In the genomic region with DNA sequence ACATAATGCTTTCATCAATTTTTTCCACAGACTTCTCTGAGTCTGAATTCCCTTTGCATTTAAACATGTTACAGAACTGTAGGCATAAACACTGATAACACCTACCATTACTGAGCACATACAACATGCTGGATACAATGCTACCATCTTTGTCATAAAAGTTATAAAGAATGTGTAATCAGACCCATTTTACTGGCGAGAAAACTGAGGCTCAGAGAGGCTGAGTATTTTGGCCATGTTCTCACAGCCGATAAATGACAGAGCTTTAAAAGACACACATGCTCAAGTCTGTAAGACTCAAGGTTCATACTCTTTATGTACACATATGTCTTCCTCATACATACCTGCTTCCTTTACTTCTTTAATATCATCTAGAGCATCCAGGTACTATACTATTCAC, we compare ENCODE assay signal across 15 cellular contexts. TPM values are rescaled to one million over a fixed set of nuclear protein-coding genes. Genes with fewer than 3 reads are reported as not detected.
A peak's percentile ranks its signal among the peaks of the same experiment; 100 is the strongest.
DNase-seq lines count a peak whose midpoint lies in the region; ATAC-seq, FAIRE-seq and TF ChIP-seq lines count a peak whose summit lies in the region.
"Had no signal": no experiment of that assay in that cellular context is flagged by ENCODE, and none has a peak within 500 bp of the region (broad histone marks: within the 10 kb centered on the region; RNA-seq: fewer than 3 reads in every experiment).

No MANE protein-coding gene starts in this region.

- H3K36me3 ChIP-seq in SU-DHL-6 (ENCODE audit: low read length) (no peaks in the 10 kb centered on the region), endodermal cell (ENCODE audit: control insufficient read depth, insufficient read depth, low read length) (no peaks in the 10 kb centered on the region), trophoblast cell (ENCODE audit: control insufficient read depth in 1 of 2, insufficient read depth in 2 of 2, low read length in 2 of 2) (no peaks in the 10 kb centered on the region), aorta (ENCODE audit: control insufficient read depth in 1 of 2, insufficient read depth in 2 of 2, low read length in 1 of 2) (no peaks in the 10 kb centered on the region)
- H3K36me3 ChIP-seq: heart left ventricle, transverse colon had no signal

- no peak overlapping the region for H2AK5ac ChIP-seq in trophoblast cell (ENCODE audit: low read length)

- no peak overlapping the region for H4K8ac ChIP-seq in trophoblast cell (ENCODE audit: low read depth, low read length)

- no peak for ATAC-seq in activated CD8-positive, alpha-beta memory T cell treated with anti-CD3 and anti-CD28 coated beads, Interleukin-2, amount 10 ng/mL, durations not matched to agents 7 days and 5 days
- ATAC-seq in aorta (ENCODE audit: low FRiP score), result no peak
- ATAC-seq: body of pancreas, heart left ventricle, left ventricle myocardium superior had no signal

- no peaks in the 10 kb centered on the region for H3K9me2 ChIP-seq in SU-DHL-6 (replicated peaks; ENCODE audit: insufficient read depth, low read length)

- H3K4ac ChIP-seq in trophoblast cell (ENCODE audit: low read depth, low read length), result peak overlapping the region; percentile 93

- no peak for FAIRE-seq in H54 (lab: Jason Lieb, UNC)

- no peak overlapping the region for H4K12ac ChIP-seq in trophoblast cell (ENCODE audit: low read depth, low read length)

- 95 to 100% methylated on average over 2 of the region's 2 CpGs for WGBS in endodermal cell (ENCODE audit: insufficient coverage in 1 of 2, insufficient read length in 1 of 2), 2 experiments
- WGBS in trophoblast cell (ENCODE audit: extremely low coverage, insufficient coverage, insufficient read length), result no CpG with 5 or more reads among the region's 2 CpGs
- 97 to 98% methylated on average over 2 of the region's 2 CpGs for WGBS in aorta, 2 donors

- no peak overlapping the region for H4K91ac ChIP-seq in trophoblast cell (ENCODE audit: low read depth, low read length)

- no peaks in the 10 kb centered on the region for H3K9me3 ChIP-seq in SU-DHL-6 (ENCODE audit: insufficient read depth, low read length)
- no peaks in the 10 kb centered on the region for H3K9me3 ChIP-seq in endodermal cell (ENCODE audit: control insufficient read depth, low read length)
- H3K9me3 ChIP-seq in trophoblast cell (ENCODE audit: insufficient read depth, low read depth, low read length), result no peaks in the 10 kb centered on the region
- no peaks in the 10 kb centered on the region for H3K9me3 ChIP-seq in aorta (ENCODE audit: control insufficient read depth, low read length)
- H3K9me3 ChIP-seq: body of pancreas, heart left ventricle, transverse colon had no signal

- H3K9ac ChIP-seq in SU-DHL-6 (ENCODE audit: low read length) (peak overlapping the region; percentile 89), endodermal cell (ENCODE audit: extremely low read depth, low read length, poor library complexity, severe bottlenecking) (no peak overlapping the region), trophoblast cell (ENCODE audit: low read length) (no peak overlapping the region)
- H3K9ac ChIP-seq: parathyroid adenoma had no signal

- intact Hi-C loops in aorta (cut with DNase I), result loop anchor here in 1 of 2 donors (5.0 kb wide), 1 partner anchor 54 kb away; no protein-coding TSS in a partner anchor

- H3K18ac ChIP-seq in trophoblast cell (ENCODE audit: low read length), result no peak overlapping the region

- H3K27ac ChIP-seq in SU-DHL-6 (ENCODE audit: low read depth, low read length), result peak overlapping the region; percentile 88
- no peak overlapping the region for H3K27ac ChIP-seq in endodermal cell (ENCODE audit: low read depth, low read length)
- no peak overlapping the region for H3K27ac ChIP-seq in trophoblast cell (ENCODE audit: low read depth, low read length)
- no peak overlapping the region for H3K27ac ChIP-seq in aorta (ENCODE audit: low read depth in 1 of 2, low read length in 2 of 2)
- H3K27ac ChIP-seq: body of pancreas, heart left ventricle, parathyroid adenoma, transverse colon had no signal

- no peak overlapping the region for H2BK120ac ChIP-seq in trophoblast cell (ENCODE audit: insufficient read depth, low read length, poor library complexity)

- H3K36me3 Mint-ChIP-seq in activated CD8-positive, alpha-beta memory T cell treated with anti-CD3 and anti-CD28 coated beads, Interleukin-2, amount 10 ng/mL, durations not matched to agents 7 days and 5 days, result peaks cover 31% of the 10 kb centered on the region
- H3K36me3 Mint-ChIP-seq in endodermal cell (ENCODE audit: low read depth), result peaks cover 16% of the 10 kb centered on the region

- peaks cover 7% of the 10 kb centered on the region for H3K79me1 ChIP-seq in trophoblast cell (ENCODE audit: low read length)

- peaks cover 7% of the 10 kb centered on the region for H3K27me3 Mint-ChIP-seq in activated CD8-positive, alpha-beta memory T cell treated with anti-CD3 and anti-CD28 coated beads, Interleukin-2, amount 10 ng/mL, durations not matched to agents 7 days and 5 days
- peaks cover 7% of the 10 kb centered on the region for H3K27me3 Mint-ChIP-seq in endodermal cell (ENCODE audit: insufficient read depth)

- peak overlapping the region; percentile 42 for H3K4me3 Mint-ChIP-seq in activated CD8-positive, alpha-beta memory T cell treated with anti-CD3 and anti-CD28 coated beads, Interleukin-2, amount 10 ng/mL, durations not matched to agents 7 days and 5 days
- H3K4me3 Mint-ChIP-seq in endodermal cell, result peak overlapping the region; percentile 95

- no peak overlapping the region for H3K27ac Mint-ChIP-seq in activated CD8-positive, alpha-beta memory T cell treated with anti-CD3 and anti-CD28 coated beads, Interleukin-2, amount 10 ng/mL, durations not matched to agents 7 days and 5 days
- no peak overlapping the region for H3K27ac Mint-ChIP-seq in endodermal cell

- H3K79me2 ChIP-seq in SU-DHL-6 (ENCODE audit: insufficient read depth, low read length) (peaks cover 75% of the 10 kb centered on the region), trophoblast cell (ENCODE audit: control insufficient read depth, insufficient read depth, low read length, poor library complexity) (peaks cover 14% of the 10 kb centered on the region)

- peaks cover 53% of the 10 kb centered on the region for H3F3A ChIP-seq in SU-DHL-6 (ENCODE audit: insufficient read depth)

- H3K4me2 ChIP-seq in SU-DHL-6 (ENCODE audit: low read depth, low read length, poor library complexity, severe bottlenecking), result peak overlapping the region; percentile 63
- no peak overlapping the region for H3K4me2 ChIP-seq in trophoblast cell (ENCODE audit: low read length)

- TF ChIP-seq CTCF in SU-DHL-6 (IDR thresholded peaks at IDR 0.05; ENCODE audit: insufficient read depth, low read length, poor library complexity, severe bottlenecking) (no peak), endodermal cell (conservative IDR thresholded peaks at IDR 0.05) (no peak)

- H3K4me1 ChIP-seq in endodermal cell (ENCODE audit: control insufficient read depth, insufficient read depth, low read length) (no peaks in the 10 kb centered on the region), trophoblast cell (ENCODE audit: control insufficient read depth in 1 of 2, insufficient read depth in 2 of 2, low read length in 2 of 2) (peaks cover 0 to 2% of the 10 kb centered on the region in 2 experiments), aorta (ENCODE audit: control insufficient read depth in 1 of 2, insufficient read depth in 2 of 2, low read length in 2 of 2) (no peaks in the 10 kb centered on the region)
- H3K4me1 ChIP-seq: parathyroid adenoma had no signal

- H3K9me3 Mint-ChIP-seq in activated CD8-positive, alpha-beta memory T cell treated with anti-CD3 and anti-CD28 coated beads, Interleukin-2, amount 10 ng/mL, durations not matched to agents 7 days and 5 days (ENCODE audit: low read depth), result no peaks in the 10 kb centered on the region
- H3K9me3 Mint-ChIP-seq in endodermal cell, result no peaks in the 10 kb centered on the region

- no peak overlapping the region for H2BK12ac ChIP-seq in trophoblast cell (ENCODE audit: low read length)

- in situ Hi-C loops in ACHN (cut with HindIII; ENCODE audit: low pct_ligation_motif_present, low pct_unique_long_range_greater_than_20kb, low sequenced_read_pairs), result no loop called here

- peaks cover 4% of the 10 kb centered on the region; the same call in 1 of the 2 replicates for H4K20me1 ChIP-seq in SU-DHL-6 (ENCODE audit: low read depth, low read length)

- no peak overlapping the region for H2BK5ac ChIP-seq in trophoblast cell (ENCODE audit: low read depth, low read length, poor library complexity)

- peaks cover 46% of the 10 kb centered on the region for H3K4me1 Mint-ChIP-seq in activated CD8-positive, alpha-beta memory T cell treated with anti-CD3 and anti-CD28 coated beads, Interleukin-2, amount 10 ng/mL, durations not matched to agents 7 days and 5 days
- H3K4me1 Mint-ChIP-seq in endodermal cell, result peaks cover 15% of the 10 kb centered on the region

- H3K23ac ChIP-seq in trophoblast cell (ENCODE audit: low read length), result no peak overlapping the region

- DNase-seq in activated CD8-positive, alpha-beta memory T cell treated with anti-CD3 and anti-CD28 coated beads, Interleukin-2, amount 10 ng/mL, durations not matched to agents 7 days and 5 days, result no peak
- DNase-seq in activated CD8-positive, alpha-beta memory T cell treated with anti-CD3 and anti-CD28 coated beads, Interleukin-2, amount 50 U/mL, for 48 hours, result no peak
- no peak for DNase-seq in endodermal cell
- no peak for DNase-seq in trophoblast cell
- no peak for DNase-seq in aorta
- DNase-seq in ACHN, result no peak
- no peak for DNase-seq in H54 (ENCODE audit: insufficient read length, low spot score)
- DNase-seq: activated CD8-positive, alpha-beta memory T cell treated with anti-CD3 and anti-CD28 coated beads for 24 hours; body of pancreas; H7; heart left ventricle; left ventricle myocardium superior; transverse colon had no signal

- no peak for TF ChIP-seq POLR2A in H54 (IDR thresholded peaks at IDR 0.05; ENCODE audit: low read depth, low read length)

- H2AFZ ChIP-seq in SU-DHL-6 (ENCODE audit: low read depth, low read length, severe bottlenecking) (no peak overlapping the region), trophoblast cell (ENCODE audit: insufficient read depth, low read length, poor library complexity) (no peak overlapping the region)
- H2AFZ ChIP-seq: parathyroid adenoma had no signal

- peak overlapping the region; percentile 69 for H3K4me3 ChIP-seq in SU-DHL-6 (ENCODE audit: insufficient read depth, low read length, poor library complexity, severe bottlenecking)
- H3K4me3 ChIP-seq in endodermal cell (ENCODE audit: low read length), result peak overlapping the region; percentile 49
- H3K4me3 ChIP-seq in trophoblast cell (ENCODE audit: low read depth, low read length), result no peak overlapping the region
- no peak overlapping the region for H3K4me3 ChIP-seq in aorta (ENCODE audit: low read length in 2 of 2)
- H3K4me3 ChIP-seq: body of pancreas, transverse colon had no signal

- CTCF ChIA-PET in activated CD8-positive, alpha-beta memory T cell treated with anti-CD3 and anti-CD28 coated beads, Interleukin-2, amount 10 ng/mL, durations not matched to agents 7 days and 5 days (lab: Charles Lee), result interaction anchor here (1.0 to 1.4 kb wide), 5 partner anchors 11 to 99 kb away, joined by 3 read pairs; no protein-coding TSS in a partner anchor

- H3K27me3 ChIP-seq in SU-DHL-6 (ENCODE audit: low read length) (no peaks in the 10 kb centered on the region), endodermal cell (ENCODE audit: control insufficient read depth, insufficient read depth, low read length, poor library complexity, severe bottlenecking) (no peaks in the 10 kb centered on the region), trophoblast cell (ENCODE audit: insufficient read depth, low read length) (no peaks in the 10 kb centered on the region), aorta (ENCODE audit: control insufficient read depth in 1 of 2, insufficient read depth in 2 of 2, low read length in 1 of 2) (no peaks in the 10 kb centered on the region)
- H3K27me3 ChIP-seq: body of pancreas, transverse colon had no signal

- no peak overlapping the region for H3K14ac ChIP-seq in trophoblast cell (ENCODE audit: low read length)

RNA-seq across cellular contexts. Expression of gene RRAS2, which starts 2.6 kb away (rescaled TPM):
- 10 to 100 TPM; 74.8 to 76.1 TPM for total RNA-seq in activated CD8-positive, alpha-beta memory T cell treated with anti-CD3 and anti-CD28 coated beads, Interleukin-2, amount 10 ng/mL, durations not matched to agents 7 days and 5 days
- total RNA-seq in endodermal cell, result 10 to 100 TPM; 75.1 to 99.7 TPM
- polyA plus RNA-seq in endodermal cell (2013, experiment 1 of 2), result 48.4 TPM
- polyA plus RNA-seq in endodermal cell (2013, experiment 2 of 2), result 43.3 TPM
- polyA plus RNA-seq in trophoblast cell (2013), result 51.8 and 54.1 TPM in 2 replicates
- total RNA-seq in aorta, result 10 to 100 TPM; 24.5 to 46.7 TPM
- polyA plus RNA-seq in aorta, result 10 to 100 TPM; 18.0 to 31.3 TPM

Comparison
In these comparisons a context has a peak if more than half of its experiments do, and no peak if none do; other contexts are left out.
1. H3K4me3 ChIP-seq: peak in SU-DHL-6 (single experiment) and endodermal cell (single experiment); none in trophoblast cell (single experiment) and aorta (0 of 2).